ENCODE assay signal across 20 cellular contexts in genomic region chr16:8342276-8342675, GRCh38.
A peak's percentile ranks its signal among the peaks of the same experiment; 100 is the strongest.
DNase-seq lines count a peak whose midpoint lies in the region; ATAC-seq, FAIRE-seq and TF ChIP-seq lines count a peak whose summit lies in the region.
"Had no signal": no experiment of that assay in that cellular context is flagged by ENCODE, and none has a peak within 500 bp of the region (broad histone marks: within the 10 kb centered on the region; RNA-seq: fewer than 3 reads in every experiment).

No MANE protein-coding gene starts in this region.

- H3K36me3 ChIP-seq in WERI-Rb-1 = no peaks in the 10 kb centered on the region
- no peaks in the 10 kb centered on the region for H3K36me3 ChIP-seq in esophagus muscularis mucosa
- H3K36me3 ChIP-seq: BLaER1 had no signal

- no peak for TF ChIP-seq POLR2A in esophagus muscularis mucosa (IDR thresholded peaks at IDR 0.05; ENCODE audit: low read depth)

- 88% methylated on average over 4 of the region's 4 CpGs for WGBS in esophagus muscularis mucosa

- no peak overlapping the region for H3K27ac ChIP-seq in WERI-Rb-1
- H3K27ac ChIP-seq in esophagus muscularis mucosa (replicated peaks in 1 of 4) = no peak overlapping the region
- H3K27ac ChIP-seq: BLaER1, C4-2B had no signal

- no peaks in the 10 kb centered on the region for H3K4me1 ChIP-seq in esophagus muscularis mucosa
- H3K4me1 ChIP-seq: BLaER1, Caco-2 had no signal

- TF ChIP-seq CTCF in WERI-Rb-1 (IDR thresholded peaks at IDR 0.05; ENCODE audit: low read depth, low read length) = no peak
- TF ChIP-seq CTCF in esophagus muscularis mucosa (IDR thresholded peaks at IDR 0.05) = no peak

- no peak for ATAC-seq in GM18498 (IDR thresholded peaks at IDR 0.05; ENCODE audit: unreplicated experiment)
- ATAC-seq: CD8-positive, alpha-beta T cell; GM12878; GM23338; HCT116 had no signal

- no peak for TF ChIP-seq EP300 in esophagus muscularis mucosa (IDR thresholded peaks at IDR 0.05)

- intact Hi-C loops in esophagus muscularis mucosa (cut with DNase I) = no loop called here

- H3K4me3 ChIP-seq in WERI-Rb-1 (ENCODE audit: low read depth, low read length) (no peak overlapping the region), esophagus muscularis mucosa (no peak overlapping the region)
- H3K4me3 ChIP-seq: BLaER1, GM12878, GM23338 had no signal

- peaks cover 14% of the 10 kb centered on the region for H3K27me3 ChIP-seq in WERI-Rb-1 (ENCODE audit: insufficient read depth, low read depth, severe bottlenecking)
- no peaks in the 10 kb centered on the region for H3K27me3 ChIP-seq in esophagus muscularis mucosa
- H3K27me3 ChIP-seq: BLaER1 had no signal

- no peaks in the 10 kb centered on the region for H3K9me3 ChIP-seq in WERI-Rb-1 (ENCODE audit: severe bottlenecking)
- peaks cover 0 to 9% (median 4%) of the 10 kb centered on the region in 4 donors for H3K9me3 ChIP-seq in esophagus muscularis mucosa
- H3K9me3 ChIP-seq: Caco-2 had no signal

- peak; percentile 27 for FAIRE-seq in urothelium cell line (lab: Jason Lieb, UNC)
- FAIRE-seq in frontal cortex (lab: Jason Lieb, UNC) = no peak
- FAIRE-seq: GM12878, GM18507 had no signal

- DNase-seq in NCI-H748 (lab: John Stamatoyannopoulos, UW; ENCODE audit: unreplicated experiment) (peak; percentile 48), NCI-H748 treated with DMSO at 0.1 percent for 48 hours (lab: John Stamatoyannopoulos, UW) (no peak), WERI-Rb-1 (peak; percentile 50), esophagus muscularis mucosa (ENCODE audit: extremely low spot score) (peak; percentile 31), urothelium cell line (ENCODE audit: low spot score) (no peak), frontal cortex (ENCODE audit: low spot score in 2 of 2) (no peak)
- DNase-seq: Caco-2; CD4-positive, CD25-positive, alpha-beta regulatory T cell; CD8-positive, alpha-beta T cell; DMS79; EL; GDM1; H9 had no signal

Comparison
In these comparisons a context has a peak if more than half of its experiments do, and no peak if none do; other contexts are left out.
1. DNase-seq: peak in NCI-H748 (single experiment), WERI-Rb-1 (single experiment) and esophagus muscularis mucosa (single experiment); none in NCI-H748 treated with DMSO at 0.1 percent for 48 hours (single experiment), urothelium cell line (single experiment) and frontal cortex (0 of 2).